1 cellular context compared by ENCODE assay signal in genomic region chr16:1771864-1772361, GRCh38.
A peak's percentile ranks its signal among the peaks of the same experiment; 100 is the strongest.
TF ChIP-seq lines count a peak whose summit lies in the region.

No MANE protein-coding gene starts in this region.

TF ChIP-seq in HEK293, 187 proteins besides CTCF, POLR2A, EP300 and RAD21 (continued from another document):
- TF ChIP-seq ZNF623 (tag by site-specific recombination; IDR thresholded peaks at IDR 0.05), result no peak
- no peak for TF ChIP-seq MZF1 (tag by site-specific recombination; IDR thresholded peaks at IDR 0.05; ENCODE audit: borderline replicate concordance)
- no peak for TF ChIP-seq ZNF585B (tag by site-specific recombination; IDR thresholded peaks at IDR 0.05)
- TF ChIP-seq ZXDB (tag by site-specific recombination; IDR thresholded peaks at IDR 0.05), result 0 out of 2 replicates have a peak, but pooled peaks have one; percentile 23
- TF ChIP-seq EGR2 (tag by site-specific recombination; IDR thresholded peaks at IDR 0.05; ENCODE audit: low read depth), result no peak
- no peak for TF ChIP-seq ZNF660 (tag by site-specific recombination; IDR thresholded peaks at IDR 0.05)
- TF ChIP-seq ZNF354C (tag by site-specific recombination; IDR thresholded peaks at IDR 0.05; ENCODE audit: borderline replicate concordance, low read depth), result no peak
- TF ChIP-seq PRDM1 (tag by site-specific recombination; IDR thresholded peaks at IDR 0.05), result peak; percentile 83
- TF ChIP-seq KLF7 (tag by site-specific recombination; IDR thresholded peaks at IDR 0.05; ENCODE audit: borderline replicate concordance), result no peak
- TF ChIP-seq ZNF335 (tag by site-specific recombination; conservative IDR thresholded peaks at IDR 0.05), result peak; percentile 91
- TF ChIP-seq GLI2 (tag by site-specific recombination; IDR thresholded peaks at IDR 0.05; ENCODE audit: borderline replicate concordance, low read depth), result no peak
- no peak for TF ChIP-seq ZNF112 (tag by site-specific recombination; IDR thresholded peaks at IDR 0.05)
- no peak for TF ChIP-seq ZNF473 (tag by site-specific recombination; IDR thresholded peaks at IDR 0.05)
- TF ChIP-seq ZBTB11 (tag by site-specific recombination; conservative IDR thresholded peaks at IDR 0.05; ENCODE audit: low read depth), result peak; percentile 42; the same call in 1 of the 2 replicates
- TF ChIP-seq ZNF510 (tag by site-specific recombination; IDR thresholded peaks at IDR 0.05; ENCODE audit: insufficient replicate concordance), result no peak
- TF ChIP-seq ZNF148 (tag by site-specific recombination; IDR thresholded peaks at IDR 0.05; ENCODE audit: borderline replicate concordance), result no peak
- TF ChIP-seq ZFP37 (tag by site-specific recombination; IDR thresholded peaks at IDR 0.05), result no peak
